ENCODE assay signal across 9 cellular contexts in the genomic region with DNA sequence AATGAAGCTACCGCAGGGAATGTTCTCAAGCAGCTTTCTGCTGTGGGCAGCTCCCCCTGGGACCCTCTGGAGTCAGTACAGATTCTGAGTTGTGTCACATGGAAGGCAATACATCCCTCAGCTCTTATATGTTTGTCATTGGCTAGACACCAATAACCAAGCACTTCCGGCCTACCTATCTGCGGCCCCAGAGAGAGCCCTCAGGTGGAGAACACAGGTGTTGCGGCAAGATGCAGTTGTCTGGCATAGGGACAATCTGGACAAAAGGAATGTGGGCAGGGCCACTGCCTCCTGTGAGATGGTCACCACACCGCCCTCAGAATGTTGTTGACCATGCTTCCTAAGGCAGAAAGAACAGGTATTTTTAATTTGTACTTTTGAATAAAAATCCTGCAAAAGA.
DNase-seq lines count a peak whose midpoint lies in the region; ATAC-seq lines count a peak whose summit lies in the region.
"Had no signal": no experiment of that assay in that cellular context is flagged by ENCODE, and none has a peak within 500 bp of the region (broad histone marks: within the 10 kb centered on the region; RNA-seq: fewer than 3 reads in every experiment).

No MANE protein-coding gene starts in this region.

- DNase-seq in activated T-cell treated with anti-CD3 and anti-CD28 coated beads, Interleukin-2, amount 50 U/mL, for 24 hours: peak; percentile 33
- DNase-seq in activated T-cell treated with anti-CD3 and anti-CD28 coated beads for 4 hours (no peak), HuH-7 (ENCODE audit: low spot score) (peak; percentile 4), G401 (ENCODE audit: low spot score) (no peak), NCI-H1436 (lab: John Stamatoyannopoulos, UW) (no peak), Right ventricle myocardium superior (no peak)
- peak; percentile 26 for DNase-seq in activated naive CD8-positive, alpha-beta T cell treated with anti-CD3 and anti-CD28 coated beads, Interleukin-2, amount 50 U/mL, for 24 hours
- peak; percentile 17 to 30 for DNase-seq in stimulated activated naive CD8-positive, alpha-beta T cell treated with anti-CD3 and anti-CD28 coated beads, Interleukin-15, amount 100 ng/mL, for 72 hours

- H3K4me1 Mint-ChIP-seq in activated T-cell treated with anti-CD3 and anti-CD28 coated beads, Interleukin-2, amount 50 U/mL, for 24 hours (ENCODE audit: low read depth): peaks cover 6% of the 10 kb centered on the region
- H3K4me1 Mint-ChIP-seq in activated naive CD8-positive, alpha-beta T cell treated with anti-CD3 and anti-CD28 coated beads, Interleukin-2, amount 50 U/mL, for 24 hours: peaks cover 3% of the 10 kb centered on the region
- peaks cover 8% of the 10 kb centered on the region for H3K4me1 Mint-ChIP-seq in stimulated activated naive CD8-positive, alpha-beta T cell treated with anti-CD3 and anti-CD28 coated beads, Interleukin-15, amount 100 ng/mL, for 72 hours

- H3K27ac Mint-ChIP-seq in activated T-cell treated with anti-CD3 and anti-CD28 coated beads, Interleukin-2, amount 50 U/mL, for 24 hours: no peak overlapping the region
- no peak overlapping the region for H3K27ac Mint-ChIP-seq in activated naive CD8-positive, alpha-beta T cell treated with anti-CD3 and anti-CD28 coated beads, Interleukin-2, amount 50 U/mL, for 24 hours
- H3K27ac Mint-ChIP-seq in stimulated activated naive CD8-positive, alpha-beta T cell treated with anti-CD3 and anti-CD28 coated beads, Interleukin-15, amount 100 ng/mL, for 72 hours: no peak overlapping the region
- H3K27ac Mint-ChIP-seq: dendritic cell treated with granulocyte-macrophage colony-stimulating factor and Interleukin-4, amounts not matched to agents 40 ng/mL and 50 ng/mL, for 4 days had no signal

- H3K36me3 Mint-ChIP-seq in activated T-cell treated with anti-CD3 and anti-CD28 coated beads, Interleukin-2, amount 50 U/mL, for 24 hours (ENCODE audit: low read depth): no peaks in the 10 kb centered on the region
- H3K36me3 Mint-ChIP-seq in activated naive CD8-positive, alpha-beta T cell treated with anti-CD3 and anti-CD28 coated beads, Interleukin-2, amount 50 U/mL, for 24 hours (ENCODE audit: low read depth): no peaks in the 10 kb centered on the region

- no peaks in the 10 kb centered on the region for H3K9me3 Mint-ChIP-seq in activated T-cell treated with anti-CD3 and anti-CD28 coated beads, Interleukin-2, amount 50 U/mL, for 24 hours
- H3K9me3 Mint-ChIP-seq in activated naive CD8-positive, alpha-beta T cell treated with anti-CD3 and anti-CD28 coated beads, Interleukin-2, amount 50 U/mL, for 24 hours: no peaks in the 10 kb centered on the region
- no peaks in the 10 kb centered on the region for H3K9me3 Mint-ChIP-seq in stimulated activated naive CD8-positive, alpha-beta T cell treated with anti-CD3 and anti-CD28 coated beads, Interleukin-15, amount 100 ng/mL, for 72 hours
- H3K9me3 Mint-ChIP-seq: dendritic cell treated with granulocyte-macrophage colony-stimulating factor and Interleukin-4, amounts not matched to agents 40 ng/mL and 50 ng/mL, for 4 days had no signal

- in situ Hi-C loops in G401 (cut with HindIII; ENCODE audit: low sequenced_read_pairs): no loop called here

- intact Hi-C loops in Right ventricle myocardium superior (cut with DNase I): no loop called here

- H3K4me3 Mint-ChIP-seq in activated T-cell treated with anti-CD3 and anti-CD28 coated beads, Interleukin-2, amount 50 U/mL, for 24 hours: no peak overlapping the region
- H3K4me3 Mint-ChIP-seq in activated naive CD8-positive, alpha-beta T cell treated with anti-CD3 and anti-CD28 coated beads, Interleukin-2, amount 50 U/mL, for 24 hours: no peak overlapping the region
- no peak overlapping the region for H3K4me3 Mint-ChIP-seq in stimulated activated naive CD8-positive, alpha-beta T cell treated with anti-CD3 and anti-CD28 coated beads, Interleukin-15, amount 100 ng/mL, for 72 hours
- H3K4me3 Mint-ChIP-seq: dendritic cell treated with granulocyte-macrophage colony-stimulating factor and Interleukin-4, amounts not matched to agents 40 ng/mL and 50 ng/mL, for 4 days had no signal

- no peak for ATAC-seq in activated naive CD8-positive, alpha-beta T cell treated with anti-CD3 and anti-CD28 coated beads, Interleukin-2, amount 50 U/mL, for 24 hours
- peak; percentile 56 for ATAC-seq in stimulated activated naive CD8-positive, alpha-beta T cell treated with anti-CD3 and anti-CD28 coated beads, Interleukin-15, amount 100 ng/mL, for 72 hours
- no peak for ATAC-seq in Right ventricle myocardium superior (ENCODE audit: poor library complexity)

- no peaks in the 10 kb centered on the region for H3K27me3 Mint-ChIP-seq in activated T-cell treated with anti-CD3 and anti-CD28 coated beads, Interleukin-2, amount 50 U/mL, for 24 hours
- H3K27me3 Mint-ChIP-seq in activated naive CD8-positive, alpha-beta T cell treated with anti-CD3 and anti-CD28 coated beads, Interleukin-2, amount 50 U/mL, for 24 hours: no peaks in the 10 kb centered on the region
- no peaks in the 10 kb centered on the region for H3K27me3 Mint-ChIP-seq in stimulated activated naive CD8-positive, alpha-beta T cell treated with anti-CD3 and anti-CD28 coated beads, Interleukin-15, amount 100 ng/mL, for 72 hours
- H3K27me3 Mint-ChIP-seq: dendritic cell treated with granulocyte-macrophage colony-stimulating factor and Interleukin-4, amounts not matched to agents 40 ng/mL and 50 ng/mL, for 4 days had no signal

Comparison
In these comparisons a context has a peak if more than half of its experiments do, and no peak if none do; other contexts are left out.
1. DNase-seq: peak in activated T-cell treated with anti-CD3 and anti-CD28 coated beads, Interleukin-2, amount 50 U/mL, for 24 hours (single experiment), HuH-7 (single experiment), activated naive CD8-positive, alpha-beta T cell treated with anti-CD3 and anti-CD28 coated beads, Interleukin-2, amount 50 U/mL, for 24 hours (single experiment) and stimulated activated naive CD8-positive, alpha-beta T cell treated with anti-CD3 and anti-CD28 coated beads, Interleukin-15, amount 100 ng/mL, for 72 hours (2 of 2); none in activated T-cell treated with anti-CD3 and anti-CD28 coated beads for 4 hours (single experiment), G401 (single experiment), NCI-H1436 (single experiment) and Right ventricle myocardium superior (single experiment).